ENCODE assay signal across 11 cellular contexts in genomic region chr1:54272772-54273091, GRCh38.
DNase-seq lines count a peak whose midpoint lies in the region; ATAC-seq, FAIRE-seq and TF ChIP-seq lines count a peak whose summit lies in the region.
"Had no signal": no experiment of that assay in that cellular context is flagged by ENCODE, and none has a peak within 500 bp of the region (broad histone marks: within the 10 kb centered on the region; RNA-seq: fewer than 3 reads in every experiment).

No MANE protein-coding gene starts in this region.

- no TSS peak for BruUV-seq in Caco-2 (replicated peaks; lab: Mats Ljungman, UMichigan)

- H3K4me1 Mint-ChIP-seq in Caco-2 (ENCODE audit: low read depth, unreplicated experiment) (peaks cover 11% of the 10 kb centered on the region), glutamatergic neuron (ENCODE audit: low read depth, unreplicated experiment) (peaks cover 71% of the 10 kb centered on the region), T-cell (peaks cover 42 to 60% (median 54%) of the 10 kb centered on the region in 3 donors)
- H3K4me1 Mint-ChIP-seq in activated CD8-positive, alpha-beta T cell treated with anti-CD3 and anti-CD28 coated beads, Interleukin-2, amount 10 ng/mL, durations not matched to agents 7 days and 5 days (ENCODE audit: low read depth), result peaks cover 44% of the 10 kb centered on the region

- H3K36me3 Mint-ChIP-seq in Caco-2 (ENCODE audit: insufficient read depth, unreplicated experiment), result peaks cover 14% of the 10 kb centered on the region
- peaks cover 9% of the 10 kb centered on the region for H3K36me3 Mint-ChIP-seq in activated CD8-positive, alpha-beta T cell treated with anti-CD3 and anti-CD28 coated beads, Interleukin-2, amount 10 ng/mL, durations not matched to agents 7 days and 5 days (ENCODE audit: low read depth)
- H3K36me3 Mint-ChIP-seq in glutamatergic neuron (ENCODE audit: unreplicated experiment), result peaks cover 11% of the 10 kb centered on the region
- peaks cover 9% of the 10 kb centered on the region for H3K36me3 Mint-ChIP-seq in T-cell
- H3K36me3 Mint-ChIP-seq: naive B cell had no signal

- H3K36me3 ChIP-seq in Caco-2 (ENCODE audit: control insufficient read depth, insufficient read depth, low read length), result no peaks in the 10 kb centered on the region
- H3K36me3 ChIP-seq in psoas muscle (ENCODE audit: insufficient read depth in 1 of 2, low read depth in 1 of 2), result no peaks in the 10 kb centered on the region

- H3K4me3 Mint-ChIP-seq in Caco-2 (ENCODE audit: unreplicated experiment) (no peak overlapping the region), glutamatergic neuron (ENCODE audit: unreplicated experiment) (peak overlapping the region; percentile 84), T-cell (no peak overlapping the region)
- no peak overlapping the region for H3K4me3 Mint-ChIP-seq in activated CD8-positive, alpha-beta T cell treated with anti-CD3 and anti-CD28 coated beads, Interleukin-2, amount 10 ng/mL, durations not matched to agents 7 days and 5 days

- H3K9me3 ChIP-seq in Caco-2 (no peaks in the 10 kb centered on the region), psoas muscle (no peaks in the 10 kb centered on the region)

- ATAC-seq in activated CD8-positive, alpha-beta T cell treated with anti-CD3 and anti-CD28 coated beads, Interleukin-2, amount 10 ng/mL, durations not matched to agents 7 days and 5 days, result no peak
- ATAC-seq in psoas muscle (no peak), GM19351 (IDR thresholded peaks at IDR 0.05; ENCODE audit: unreplicated experiment) (no peak), T-cell (replicated peaks in 1 of 4) (no peak)

- H3K27me3 ChIP-seq in Caco-2 (replicated peaks; ENCODE audit: control insufficient read depth, insufficient read depth, low read length) (no peaks in the 10 kb centered on the region), psoas muscle (ENCODE audit: insufficient read depth in 3 of 3, low read length in 2 of 3) (no peaks in the 10 kb centered on the region)

- no peaks in the 10 kb centered on the region for H3K9me3 Mint-ChIP-seq in Caco-2 (ENCODE audit: unreplicated experiment)
- H3K9me3 Mint-ChIP-seq in activated CD8-positive, alpha-beta T cell treated with anti-CD3 and anti-CD28 coated beads, Interleukin-2, amount 10 ng/mL, durations not matched to agents 7 days and 5 days (ENCODE audit: insufficient read depth), result no peaks in the 10 kb centered on the region
- peaks cover 82% of the 10 kb centered on the region for H3K9me3 Mint-ChIP-seq in glutamatergic neuron (ENCODE audit: unreplicated experiment)
- H3K9me3 Mint-ChIP-seq in T-cell, result no peaks in the 10 kb centered on the region
- H3K9me3 Mint-ChIP-seq: CD4-positive, CD25-positive, alpha-beta regulatory T cell; naive B cell had no signal

- H3K27ac Mint-ChIP-seq in Caco-2 (ENCODE audit: unreplicated experiment) (peak overlapping the region; percentile 53), glutamatergic neuron (ENCODE audit: unreplicated experiment) (peak overlapping the region; percentile 99), T-cell (peak overlapping the region in 1 of 2 donors; percentile 70)
- H3K27ac Mint-ChIP-seq in activated CD8-positive, alpha-beta T cell treated with anti-CD3 and anti-CD28 coated beads, Interleukin-2, amount 10 ng/mL, durations not matched to agents 7 days and 5 days, result peak overlapping the region; percentile 17

- no peak for FAIRE-seq in RCC 7860 (lab: Jason Lieb, UNC)

- 25 to 50% (median 38%) methylated on average over 4 of the region's 4 CpGs for WGBS in psoas muscle, 3 donors

- H3K27me3 Mint-ChIP-seq in Caco-2 (ENCODE audit: insufficient read depth, unreplicated experiment), result no peaks in the 10 kb centered on the region
- H3K27me3 Mint-ChIP-seq in activated CD8-positive, alpha-beta T cell treated with anti-CD3 and anti-CD28 coated beads, Interleukin-2, amount 10 ng/mL, durations not matched to agents 7 days and 5 days (ENCODE audit: low read depth), result no peaks in the 10 kb centered on the region
- peaks cover 59% of the 10 kb centered on the region for H3K27me3 Mint-ChIP-seq in glutamatergic neuron (ENCODE audit: unreplicated experiment)
- H3K27me3 Mint-ChIP-seq in T-cell, result no peaks in the 10 kb centered on the region
- H3K27me3 Mint-ChIP-seq: CD4-positive, CD25-positive, alpha-beta regulatory T cell; naive B cell had no signal

- no peak overlapping the region for H3K4me3 ChIP-seq in Caco-2 (ENCODE audit: low read depth, low read length)
- H3K4me3 ChIP-seq in psoas muscle, result peak overlapping the region; percentile 56

- DNase-seq in Caco-2 (no peak), glutamatergic neuron (no peak), psoas muscle (no peak), RCC 7860 (ENCODE audit: low spot score) (no peak), T-cell (no peak)
- no peak for DNase-seq in activated CD8-positive, alpha-beta T cell treated with anti-CD3 and anti-CD28 coated beads, Interleukin-2, amount 10 ng/mL, durations not matched to agents 7 days and 5 days
- no peak for DNase-seq in NK-92 treated with Interleukin-12 subunit alpha and Interleukin-12 subunit beta, amount 100 ng/mL, for 24 hours (lab: John Stamatoyannopoulos, UW)
- DNase-seq: activated gamma-delta T cell treated with Interleukin-2 at 50 U/mL for 16 hours; CD4-positive, CD25-positive, alpha-beta regulatory T cell; naive B cell had no signal

- CTCF ChIA-PET in Caco-2 (lab: Charles Lee) (no interaction called here), T-cell (lab: Charles Lee) (no interaction called here)
- CTCF ChIA-PET in activated CD8-positive, alpha-beta T cell treated with anti-CD3 and anti-CD28 coated beads, Interleukin-2, amount 10 ng/mL, durations not matched to agents 7 days and 5 days (lab: Charles Lee), result interaction anchor here (1.0 to 1.8 kb wide), 2 partner anchors 12 to 217 kb away, joined by 3 to 4 read pairs; no protein-coding TSS in a partner anchor

- H3K27ac ChIP-seq in psoas muscle, result peak overlapping the region; percentile 87

- no peak for TF ChIP-seq CTCF in Caco-2 (IDR thresholded peaks at IDR 0.05; ENCODE audit: insufficient read depth in 1 of 2, low read depth in 1 of 2, low read length in 1 of 2, severe bottlenecking in 1 of 2, unreplicated experiment in 1 of 2)
- no peak for TF ChIP-seq CTCF in glutamatergic neuron (IDR thresholded peaks at IDR 0.05; ENCODE audit: partially characterized antibody, unreplicated experiment)
- TF ChIP-seq CTCF in psoas muscle (IDR thresholded peaks at IDR 0.05), result no peak

- H3K4me1 ChIP-seq in Caco-2 (peaks cover 12% of the 10 kb centered on the region), psoas muscle (peaks cover 80% of the 10 kb centered on the region)

- intact Hi-C loops in Caco-2 (cut with micrococcal nuclease; ENCODE audit: unreplicated experiment), result no loop called here
- intact Hi-C loops in psoas muscle (cut with DNase I), result loop anchor here (2.0 to 10.0 kb wide), 4 partner anchors 62 to 216 kb away; no protein-coding TSS in a partner anchor

- POLR2A ChIA-PET in Caco-2 (lab: Charles Lee) (no interaction called here), T-cell (lab: Charles Lee) (no interaction called here)
- POLR2A ChIA-PET in activated CD8-positive, alpha-beta T cell treated with anti-CD3 and anti-CD28 coated beads, Interleukin-2, amount 10 ng/mL, durations not matched to agents 7 days and 5 days (lab: Charles Lee), result interaction anchor here (0.9 kb wide), 1 partner anchor 84 kb away, joined by 3 read pairs; no protein-coding TSS in a partner anchor
